ENCODE assay signal across 10 cellular contexts in the genomic region with DNA sequence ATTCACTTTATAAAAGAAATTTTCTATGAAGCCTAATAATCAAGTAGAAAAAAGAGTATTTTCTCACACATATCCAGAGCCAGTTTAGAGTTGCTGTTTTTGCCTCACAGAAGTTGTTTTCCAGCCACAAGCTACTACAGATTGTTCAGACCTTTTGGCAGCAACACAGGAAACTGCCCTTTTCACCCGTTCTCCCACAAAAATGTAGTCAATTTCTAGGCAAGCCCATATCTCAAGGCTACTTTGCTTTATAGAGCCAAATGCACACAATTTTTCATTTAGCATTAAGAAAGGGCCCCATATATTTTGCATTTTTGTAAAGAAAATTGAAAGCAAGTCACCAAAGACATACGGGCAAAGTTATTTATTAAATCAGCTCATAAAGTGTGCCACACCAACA. TPM values are rescaled to one million over a fixed set of nuclear protein-coding genes. Genes with fewer than 3 reads are reported as not detected.
DNase-seq lines count a peak whose midpoint lies in the region; ATAC-seq, FAIRE-seq and TF ChIP-seq lines count a peak whose summit lies in the region.
"Had no signal": no experiment of that assay in that cellular context is flagged by ENCODE, and none has a peak within 500 bp of the region (broad histone marks: within the 10 kb centered on the region; RNA-seq: fewer than 3 reads in every experiment).

No MANE protein-coding gene starts in this region.

- H3K4me1 ChIP-seq in GM23248 (ENCODE audit: insufficient read depth): peaks cover 39% of the 10 kb centered on the region
- peaks cover 15% of the 10 kb centered on the region for H3K4me1 ChIP-seq in astrocyte (ENCODE audit: insufficient read depth, low read length)

- CTCF ChIA-PET in activated CD4-positive, alpha-beta memory T cell treated with anti-CD3 and anti-CD28 coated beads, Interleukin-2, amount 10 ng/mL, durations not matched to agents 7 days and 5 days (lab: Charles Lee): no interaction called here

- H3K9me3 Mint-ChIP-seq in astrocyte (ENCODE audit: unreplicated experiment): peaks cover 3% of the 10 kb centered on the region
- peaks cover 7% of the 10 kb centered on the region for H3K9me3 Mint-ChIP-seq in activated CD4-positive, alpha-beta memory T cell treated with anti-CD3 and anti-CD28 coated beads, Interleukin-2, amount 10 ng/mL, durations not matched to agents 7 days and 5 days

- no peak for TF ChIP-seq CTCF in astrocyte (IDR thresholded peaks at IDR 0.05; ENCODE audit: insufficient read depth, low read depth, low read length)

- H3K27me3 ChIP-seq in GM23248 (replicated peaks; ENCODE audit: insufficient read depth): no peaks in the 10 kb centered on the region
- H3K27me3 ChIP-seq in astrocyte (ENCODE audit: insufficient read depth, low read length): no peaks in the 10 kb centered on the region

- H3K9ac ChIP-seq in GM23248: 0 out of 2 replicates have a peak overlapping the region, but pooled peaks have one; percentile 22
- no peak overlapping the region for H3K9ac ChIP-seq in astrocyte (ENCODE audit: low read length)

- WGBS in GM23248 (ENCODE audit: low coverage in 1 of 2, low lambda C conversion rate in 2 of 2, missing lambda C conversion rate in 2 of 2), 2 experiments: 0 to 6% methylated on average over 2 of the region's 2 CpGs

- H4K20me1 ChIP-seq in GM23248 (ENCODE audit: insufficient read depth): no peaks in the 10 kb centered on the region
- H4K20me1 ChIP-seq in astrocyte (ENCODE audit: insufficient read depth, low read length): peaks cover 11% of the 10 kb centered on the region

- H3K27me3 Mint-ChIP-seq in astrocyte (ENCODE audit: low read depth, unreplicated experiment): no peaks in the 10 kb centered on the region
- H3K27me3 Mint-ChIP-seq in activated CD4-positive, alpha-beta memory T cell treated with anti-CD3 and anti-CD28 coated beads, Interleukin-2, amount 10 ng/mL, durations not matched to agents 7 days and 5 days: no peaks in the 10 kb centered on the region
- H3K27me3 Mint-ChIP-seq: activated naive CD8-positive, alpha-beta T cell treated with anti-CD3 and anti-CD28 coated beads, Interleukin-2, amount 10 ng/mL, durations not matched to agents 7 days and 5 days had no signal

- H3K4me3 ChIP-seq in GM23248 (peak overlapping the region; percentile 47), astrocyte (ENCODE audit: insufficient read depth, low read depth, low read length) (no peak overlapping the region)

- H3K4me3 Mint-ChIP-seq in astrocyte (ENCODE audit: unreplicated experiment): peak overlapping the region; percentile 3
- H3K4me3 Mint-ChIP-seq in activated CD4-positive, alpha-beta memory T cell treated with anti-CD3 and anti-CD28 coated beads, Interleukin-2, amount 10 ng/mL, durations not matched to agents 7 days and 5 days: no peak overlapping the region
- H3K4me3 Mint-ChIP-seq: activated naive CD8-positive, alpha-beta T cell treated with anti-CD3 and anti-CD28 coated beads, Interleukin-2, amount 10 ng/mL, durations not matched to agents 7 days and 5 days had no signal

- H3K36me3 Mint-ChIP-seq in astrocyte (ENCODE audit: low read depth, unreplicated experiment): peaks cover 5% of the 10 kb centered on the region
- H3K36me3 Mint-ChIP-seq in activated CD4-positive, alpha-beta memory T cell treated with anti-CD3 and anti-CD28 coated beads, Interleukin-2, amount 10 ng/mL, durations not matched to agents 7 days and 5 days (ENCODE audit: low read depth): peaks cover 3% of the 10 kb centered on the region

- H3K9me3 ChIP-seq in GM23248 (ENCODE audit: low read depth): no peaks in the 10 kb centered on the region
- H3K9me3 ChIP-seq in astrocyte (ENCODE audit: insufficient read depth, low read depth, low read length): no peaks in the 10 kb centered on the region

- intact Hi-C loops in left cardiac atrium (cut with DNase I): no loop called here

- H3K27ac ChIP-seq in GM23248 (peak overlapping the region; percentile 22; the same call in 1 of the 2 replicates), astrocyte (ENCODE audit: low read depth, low read length) (no peak overlapping the region)
- H3K27ac ChIP-seq: WERI-Rb-1 had no signal

- ATAC-seq in left cardiac atrium (peak; percentile 64 to 77), GM19324 (IDR thresholded peaks at IDR 0.05; ENCODE audit: low FRiP score, unreplicated experiment) (no peak), HG02763 (IDR thresholded peaks at IDR 0.05; ENCODE audit: unreplicated experiment) (no peak)

- H3K27ac Mint-ChIP-seq in astrocyte (ENCODE audit: unreplicated experiment): peak overlapping the region; percentile 23
- no peak overlapping the region for H3K27ac Mint-ChIP-seq in activated CD4-positive, alpha-beta memory T cell treated with anti-CD3 and anti-CD28 coated beads, Interleukin-2, amount 10 ng/mL, durations not matched to agents 7 days and 5 days
- H3K27ac Mint-ChIP-seq: activated naive CD8-positive, alpha-beta T cell treated with anti-CD3 and anti-CD28 coated beads, Interleukin-2, amount 10 ng/mL, durations not matched to agents 7 days and 5 days had no signal

- H3K4me2 ChIP-seq in GM23248 (ENCODE audit: unreplicated experiment) (peak overlapping the region; percentile 79), astrocyte (ENCODE audit: low read length) (peak overlapping the region; percentile 75)

- in situ Hi-C loops in GM23248 (cut with MboI): no loop called here

- H3K4me1 Mint-ChIP-seq in astrocyte (ENCODE audit: low read depth, unreplicated experiment): peaks cover 34% of the 10 kb centered on the region
- no peaks in the 10 kb centered on the region for H3K4me1 Mint-ChIP-seq in activated CD4-positive, alpha-beta memory T cell treated with anti-CD3 and anti-CD28 coated beads, Interleukin-2, amount 10 ng/mL, durations not matched to agents 7 days and 5 days
- H3K4me1 Mint-ChIP-seq: activated naive CD8-positive, alpha-beta T cell treated with anti-CD3 and anti-CD28 coated beads, Interleukin-2, amount 10 ng/mL, durations not matched to agents 7 days and 5 days had no signal

- DNase-seq in GM23248 (peak; percentile 84), astrocyte (ENCODE audit: low read depth) (peak; percentile 92), left cardiac atrium (no peak), smooth muscle cell of the brain vasculature (ENCODE audit: low read depth, low spot score) (peak; percentile 41)
- no peak for DNase-seq in effector CD8-positive, alpha-beta T cell (lab: John Stamatoyannopoulos, UW)
- no peak for DNase-seq in activated CD4-positive, alpha-beta memory T cell treated with anti-CD3 and anti-CD28 coated beads, Interleukin-2, amount 10 ng/mL, durations not matched to agents 7 days and 5 days
- DNase-seq: activated naive CD8-positive, alpha-beta T cell treated with anti-CD3 and anti-CD28 coated beads, Interleukin-2, amount 10 ng/mL, durations not matched to agents 7 days and 5 days; WERI-Rb-1 had no signal

- H3K9me2 ChIP-seq in GM23248 (ENCODE audit: insufficient read depth): no peaks in the 10 kb centered on the region

- no peaks in the 10 kb centered on the region for H3K36me3 ChIP-seq in GM23248 (ENCODE audit: low read depth)
- no peaks in the 10 kb centered on the region for H3K36me3 ChIP-seq in astrocyte (ENCODE audit: insufficient read depth, low read length)
- H3K36me3 ChIP-seq: WERI-Rb-1 had no signal

- FAIRE-seq in astrocyte (lab: Jason Lieb, UNC): peak; percentile 71

- H3K79me2 ChIP-seq in GM23248 (ENCODE audit: insufficient read depth): peaks cover 71% of the 10 kb centered on the region
- H3K79me2 ChIP-seq in astrocyte (ENCODE audit: insufficient read depth, low read length): peaks cover 58% of the 10 kb centered on the region

- no peak overlapping the region for H2AFZ ChIP-seq in GM23248
- H2AFZ ChIP-seq in astrocyte (ENCODE audit: low read depth, low read length): no peak overlapping the region

- H3F3A ChIP-seq in GM23248 (ENCODE audit: insufficient read depth): peaks cover 27% of the 10 kb centered on the region

- POLR2A ChIA-PET in activated CD4-positive, alpha-beta memory T cell treated with anti-CD3 and anti-CD28 coated beads, Interleukin-2, amount 10 ng/mL, durations not matched to agents 7 days and 5 days (lab: Charles Lee): no interaction called here

RNA-seq across cellular contexts. Expression of gene EPB41L2, which starts 49.5 kb away (rescaled TPM):
- 23.2 and 31.9 TPM in 2 replicates for total RNA-seq in GM23248 (2014; rRNA removed; shearing (Covaris generic))
- polyA plus RNA-seq in GM23248 (2016; fragmentation: Nextera tagmentation; extraction: Ambion mirVana): 27.8 and 31.3 TPM in 2 replicates
- total RNA-seq in astrocyte: 120 and 136 TPM in 2 replicates
- 100 to 1,000 TPM in 1 of 2 donors, 10 to 100 TPM in 1; 83.3 to 130 TPM for total RNA-seq in left cardiac atrium
- 10 to 100 TPM; 24.8 to 25.6 TPM for total RNA-seq in activated CD4-positive, alpha-beta memory T cell treated with anti-CD3 and anti-CD28 coated beads, Interleukin-2, amount 10 ng/mL, durations not matched to agents 7 days and 5 days

Comparison
In these comparisons a context has a peak if more than half of its experiments do, and no peak if none do; other contexts are left out.
1. DNase-seq: peak in GM23248 (single experiment), astrocyte (single experiment) and smooth muscle cell of the brain vasculature (single experiment); none in left cardiac atrium (single experiment), effector CD8-positive, alpha-beta T cell (single experiment) and activated CD4-positive, alpha-beta memory T cell treated with anti-CD3 and anti-CD28 coated beads, Interleukin-2, amount 10 ng/mL, durations not matched to agents 7 days and 5 days (single experiment).
2. ATAC-seq: peak in left cardiac atrium (2 of 2); none in GM19324 (single experiment) and HG02763 (single experiment).